7 cellular contexts compared by ENCODE assay signal in the genomic region with DNA sequence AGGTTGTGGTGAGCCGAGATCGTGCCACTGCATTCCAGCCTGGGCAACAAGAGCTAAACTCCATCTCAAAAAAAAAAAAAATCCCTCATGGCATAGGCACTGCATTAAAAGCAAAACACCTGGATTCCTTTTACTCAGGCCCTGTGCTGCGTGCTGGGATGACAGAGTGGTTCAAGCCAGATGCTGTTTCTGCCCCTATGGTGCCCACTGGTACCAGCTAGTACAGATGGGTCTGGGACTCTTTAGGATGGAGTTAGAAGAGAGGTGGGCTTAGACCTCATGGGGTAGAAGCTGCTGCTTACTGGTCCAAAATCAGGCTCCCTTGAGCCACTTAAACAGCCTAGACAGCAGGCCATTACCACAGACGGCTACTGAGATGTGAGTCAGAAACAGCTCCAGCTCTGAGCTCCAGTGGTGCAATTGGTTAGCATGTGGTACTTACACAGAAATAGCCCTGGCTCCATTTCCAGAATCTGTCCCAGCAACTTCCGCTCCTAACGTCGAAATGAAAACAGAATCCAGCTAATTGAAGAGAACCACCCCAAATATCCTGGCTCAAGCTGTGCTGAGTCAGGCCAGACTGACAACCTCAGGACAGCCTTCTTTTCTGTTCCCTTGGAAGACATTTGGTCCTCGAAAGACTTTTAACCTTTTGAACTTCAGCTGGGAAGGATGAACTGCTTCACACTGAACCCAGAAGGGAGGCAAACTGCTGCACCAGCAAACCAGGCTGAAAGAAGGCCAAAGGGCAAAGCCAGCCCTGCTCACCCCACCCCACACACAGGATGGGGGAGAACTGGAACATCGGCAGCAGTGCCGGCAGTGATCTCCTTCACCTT. TPM values are rescaled to one million over a fixed set of nuclear protein-coding genes. Genes with fewer than 3 reads are reported as not detected.
DNase-seq lines count a peak whose midpoint lies in the region; ATAC-seq and TF ChIP-seq lines count a peak whose summit lies in the region.

No MANE protein-coding gene starts in this region.

- H3K27ac ChIP-seq in transverse colon: peak overlapping the region; percentile 43 to 69 (median 60)

- H3K27me3 ChIP-seq in transverse colon: no peaks in the 10 kb centered on the region

- H3K36me3 ChIP-seq in transverse colon: peaks cover 0 to 3% (median 0%) of the 10 kb centered on the region in 4 donors

- no peak for TF ChIP-seq EP300 in transverse colon (IDR thresholded peaks at IDR 0.05; ENCODE audit: low read depth)

- intact Hi-C loops in transverse colon (cut with DNase I; ENCODE audit: low total_unique reads): no loop called here

- 82 to 100% methylated on average over 2 to 10 of the region's 10 CpGs for WGBS in transverse colon (ENCODE audit: low coverage in 1 of 2), 2 donors

- peaks cover 0 to 14% (median 1%) of the 10 kb centered on the region in 4 donors for H3K4me1 ChIP-seq in transverse colon

- TF ChIP-seq POLR2A in transverse colon (IDR thresholded peaks at IDR 0.05): no peak

- no peak for ATAC-seq in HG03521 (IDR thresholded peaks at IDR 0.05; ENCODE audit: unreplicated experiment)

- H3K4me3 ChIP-seq in transverse colon: no peak overlapping the region

- in situ Hi-C loops in transverse colon (cut with MboI; ENCODE audit: low pct_ligation_motif_present in 1 of 4, low pct_unique_long_range_greater_than_20kb in 1 of 4, low sequenced_read_pairs in 3 of 4): no loop called here

- H3K9me3 ChIP-seq in transverse colon: no peaks in the 10 kb centered on the region

- no peak for TF ChIP-seq CTCF in transverse colon (IDR thresholded peaks at IDR 0.05)

- DNase-seq in NOMO-1 treated with DMSO at 0.1 percent for 48 hours (lab: John Stamatoyannopoulos, UW; ENCODE audit: unreplicated experiment) (peak; percentile 74), dermis blood vessel endothelial cell (peak; percentile 77), lung microvascular endothelial cell (ENCODE audit: low read depth in 2 of 2) (peak; percentile 87 to 96), transverse colon (peak; percentile 21), HuH-7.5 (ENCODE audit: low spot score) (no peak), NCI-H2227 (lab: John Stamatoyannopoulos, UW; ENCODE audit: unreplicated experiment) (no peak)

RNA-seq across cellular contexts. Expression of a gene that starts 15.5 kb away (rescaled TPM):
- total RNA-seq in dermis blood vessel endothelial cell (26.4 and 30.7 TPM in 2 replicates), lung microvascular endothelial cell (17.1 and 17.7 TPM in 2 replicates), transverse colon (10 to 100 TPM; 36.5 to 91.7 (median 45.6) TPM)

RNA-seq across cellular contexts. Expression of a gene that starts 51.8 kb away (rescaled TPM):
- total RNA-seq in dermis blood vessel endothelial cell (261 and 425 TPM in 2 replicates), lung microvascular endothelial cell (189 and 220 TPM in 2 replicates), transverse colon (100 to 1,000 TPM; 106 to 210 (median 180) TPM)

Comparison
In these comparisons a context has a peak if more than half of its experiments do, and no peak if none do; other contexts are left out.
1. DNase-seq: peak in NOMO-1 treated with DMSO at 0.1 percent for 48 hours (single experiment), dermis blood vessel endothelial cell (single experiment), lung microvascular endothelial cell (2 of 2) and transverse colon (single experiment); none in HuH-7.5 (single experiment) and NCI-H2227 (single experiment).